In the genomic region with DNA sequence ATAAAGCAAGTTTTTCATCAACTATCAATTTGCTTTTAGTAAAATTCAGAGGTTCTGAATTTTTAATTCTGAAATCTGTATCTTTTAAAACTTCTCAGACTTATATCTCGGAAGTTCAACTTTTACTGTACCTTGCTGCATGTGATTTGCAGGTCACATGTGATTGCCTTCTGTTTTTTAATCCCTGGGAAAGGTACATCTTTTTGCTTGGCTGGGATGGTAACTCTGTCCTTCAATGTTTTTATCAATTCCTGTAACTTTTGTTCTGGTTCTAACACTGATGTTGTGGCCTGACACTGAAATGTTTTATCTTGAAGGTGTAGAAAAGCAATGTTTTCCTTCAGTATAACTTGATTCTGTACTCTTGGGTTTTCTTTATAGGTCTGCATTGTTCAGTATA, we compare ENCODE assay signal across 9 cellular contexts.
"Had no signal": no experiment of that assay in that cellular context is flagged by ENCODE, and none has a peak within 500 bp of the region (broad histone marks: within the 10 kb centered on the region; RNA-seq: fewer than 3 reads in every experiment).

No MANE protein-coding gene starts in this region.

- H3K4me3 ChIP-seq: GM23248, HAP-1, K562 had no signal

- H3K4me1 ChIP-seq: HAP-1 had no signal

- H3K9ac ChIP-seq: GM23248 had no signal

- DNase-seq: GM23248, GOT3, H7, HFFc6, IMR-90 had no signal

- H3K9me3 ChIP-seq: HAP-1 had no signal

- FAIRE-seq: K562 had no signal

- H3K27ac ChIP-seq: GM23248, HL-60 had no signal

- H3K36me3 ChIP-seq: HAP-1 had no signal

- ATAC-seq: HCT116, K562 had no signal

- H2AFZ ChIP-seq: GM23248 had no signal
